Comparison of ENCODE assay signal across 2 cellular contexts in genomic region chr4:73434311-73434710, GRCh38.
TF ChIP-seq lines count a peak whose summit lies in the region.

No MANE protein-coding gene starts in this region.

TF ChIP-seq in A549, 52 proteins besides CTCF, POLR2A, EP300 and RAD21:
- no peak for TF ChIP-seq PHF8 (IDR thresholded peaks at IDR 0.05; ENCODE audit: borderline replicate concordance, low read depth)
- no peak for TF ChIP-seq JUN (IDR thresholded peaks at IDR 0.05)
- no peak for TF ChIP-seq USF2 (IDR thresholded peaks at IDR 0.05)
- TF ChIP-seq ESRRA (IDR thresholded peaks at IDR 0.05; ENCODE audit: borderline replicate concordance, low read length): no peak
- no peak for TF ChIP-seq HOXB13 (CRISPR knock-in tag; IDR thresholded peaks at IDR 0.05; ENCODE audit: low read depth)
- TF ChIP-seq KDM1A (IDR thresholded peaks at IDR 0.05; ENCODE audit: low read depth): no peak
- TF ChIP-seq RCOR1 (IDR thresholded peaks at IDR 0.05; ENCODE audit: low read depth, low read length): no peak
- no peak for TF ChIP-seq CBX2 (IDR thresholded peaks at IDR 0.05; ENCODE audit: borderline replicate concordance, low read depth)
- TF ChIP-seq MAZ (IDR thresholded peaks at IDR 0.05; ENCODE audit: borderline replicate concordance, low read depth, low read length): no peak
- no peak for TF ChIP-seq FOSB (CRISPR knock-in tag; IDR thresholded peaks at IDR 0.05)
- TF ChIP-seq CHD2 (IDR thresholded peaks at IDR 0.05; ENCODE audit: low read length, partially characterized antibody): no peak
- no peak for TF ChIP-seq SMC3 (IDR thresholded peaks at IDR 0.05)
- no peak for TF ChIP-seq HMGXB4 (CRISPR knock-in tag; IDR thresholded peaks at IDR 0.05; ENCODE audit: borderline replicate concordance)
- no peak for TF ChIP-seq MAFK (IDR thresholded peaks at IDR 0.05; ENCODE audit: partially characterized antibody)
- no peak for TF ChIP-seq ATOH8 (CRISPR knock-in tag; IDR thresholded peaks at IDR 0.05; ENCODE audit: low read depth)
- no peak for TF ChIP-seq BCL3 (IDR thresholded peaks at IDR 0.05)
- TF ChIP-seq HEYL (CRISPR knock-in tag; IDR thresholded peaks at IDR 0.05): no peak

TF ChIP-seq in H1, 55 proteins besides CTCF, POLR2A, EP300 and RAD21:
- TF ChIP-seq CEBPB (IDR thresholded peaks at IDR 0.05; ENCODE audit: low read depth, low read length) (no peak), CHD7 (IDR thresholded peaks at IDR 0.05; ENCODE audit: insufficient replicate concordance, low read length) (no peak), HDAC2 (IDR thresholded peaks at IDR 0.05; ENCODE audit: borderline replicate concordance in 1 of 2, low read depth in 2 of 2, low read length in 2 of 2) (no peak), SIX5 (IDR thresholded peaks at IDR 0.05; ENCODE audit: low read depth, low read length) (no peak), CHD1 (IDR thresholded peaks at IDR 0.05; ENCODE audit: low read depth, low read length) (no peak), HDAC6 (IDR thresholded peaks at IDR 0.05; ENCODE audit: low read depth, low read length) (no peak), TAF1 (IDR thresholded peaks at IDR 0.05; ENCODE audit: low read depth, low read length) (no peak), GABPA (IDR thresholded peaks at IDR 0.05; ENCODE audit: borderline replicate concordance, insufficient read depth, low read length) (no peak), SP2 (IDR thresholded peaks at IDR 0.05; ENCODE audit: low read length) (no peak), KDM1A (IDR thresholded peaks at IDR 0.05; ENCODE audit: borderline replicate concordance, low read length) (no peak), ZNF274 (IDR thresholded peaks at IDR 0.05; ENCODE audit: borderline replicate concordance, extremely low read depth, low read length) (no peak), CHD2 (IDR thresholded peaks at IDR 0.05; ENCODE audit: low read length) (no peak)
TF ChIP-seq in H1: peak in this region for 0.
